In the genomic region with DNA sequence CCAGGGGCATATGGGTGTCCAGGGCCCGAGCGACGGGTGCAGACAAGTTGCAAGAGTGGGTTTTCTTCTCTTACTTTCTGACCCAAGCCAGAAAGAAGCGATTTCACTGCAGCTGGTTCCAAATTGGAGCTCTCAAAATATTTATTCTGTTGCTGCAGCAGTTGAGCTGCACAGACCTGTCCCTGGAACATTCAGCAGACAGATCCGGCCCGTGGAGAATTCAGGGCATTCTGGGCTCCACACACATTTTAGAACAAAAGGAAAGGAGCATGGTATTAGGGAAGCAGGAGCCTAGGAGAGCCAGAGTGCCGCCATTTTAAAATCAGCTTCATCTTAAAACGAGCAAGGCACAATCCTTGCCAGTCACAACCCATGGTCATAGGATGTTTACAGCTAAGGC, we compare ENCODE assay signal across 24 cellular contexts.
DNase-seq lines count a peak whose midpoint lies in the region; ATAC-seq, FAIRE-seq and TF ChIP-seq lines count a peak whose summit lies in the region.
"Had no signal": no experiment of that assay in that cellular context is flagged by ENCODE, and none has a peak within 500 bp of the region (broad histone marks: within the 10 kb centered on the region; RNA-seq: fewer than 3 reads in every experiment).

No MANE protein-coding gene starts in this region.

- TF ChIP-seq CTCF in breast epithelium (IDR thresholded peaks at IDR 0.05), result no peak
- TF ChIP-seq CTCF in MCF 10A (IDR thresholded peaks at IDR 0.05; ENCODE audit: unreplicated experiment), result no peak
- TF ChIP-seq CTCF in esophagus muscularis mucosa (IDR thresholded peaks at IDR 0.05), result no peak
- no peak for TF ChIP-seq CTCF in osteoblast (IDR thresholded peaks at IDR 0.05; ENCODE audit: extremely low read depth, low read depth, low read length)
- TF ChIP-seq CTCF in GM20000 (IDR thresholded peaks at IDR 0.05; ENCODE audit: extremely low read depth, missing control alignments), result no peak

- H3K27ac ChIP-seq in breast epithelium (peak overlapping the region; percentile 61 to 62), esophagus muscularis mucosa (replicated peaks in 1 of 4) (peak overlapping the region; percentile 89 to 95 (median 93)), osteoblast (ENCODE audit: low read depth, low read length) (no peak overlapping the region)
- H3K27ac ChIP-seq: 22Rv1, PC-9 had no signal

- H3K4me3 Mint-ChIP-seq in MCF 10A (ENCODE audit: unreplicated experiment), result no peak overlapping the region
- H3K4me3 Mint-ChIP-seq: H9 had no signal

- H3K4me2 ChIP-seq in osteoblast (ENCODE audit: insufficient read depth, low read length), result no peak overlapping the region
- H3K4me2 ChIP-seq: PC-9 had no signal

- no TSS peak for BruUV-seq in MCF 10A (replicated peaks; lab: Mats Ljungman, UMichigan)

- no peaks in the 10 kb centered on the region for H3K9me3 ChIP-seq in breast epithelium
- no peaks in the 10 kb centered on the region for H3K9me3 ChIP-seq in esophagus muscularis mucosa
- no peaks in the 10 kb centered on the region for H3K9me3 ChIP-seq in osteoblast (ENCODE audit: low read depth, low read length)

- no peaks in the 10 kb centered on the region for H4K20me1 ChIP-seq in osteoblast (ENCODE audit: insufficient read depth, low read length)

- no peaks in the 10 kb centered on the region for H3K79me2 ChIP-seq in osteoblast (ENCODE audit: insufficient read depth, low read length)

- no peaks in the 10 kb centered on the region for H3K4me1 ChIP-seq in breast epithelium
- peaks cover 6 to 62% (median 53%) of the 10 kb centered on the region in 4 donors for H3K4me1 ChIP-seq in esophagus muscularis mucosa
- H3K4me1 ChIP-seq in osteoblast (ENCODE audit: insufficient read depth, low read length), result no peaks in the 10 kb centered on the region

- intact Hi-C loops in breast epithelium (cut with DNase I; ENCODE audit: low total_unique reads), result no loop called here
- intact Hi-C loops in MCF 10A (cut with micrococcal nuclease), result no loop called here
- intact Hi-C loops in esophagus muscularis mucosa (cut with DNase I), result loop anchor here (5.0 kb wide), 1 partner anchor 60 kb away; no protein-coding TSS in a partner anchor

- POLR2A ChIA-PET in MCF 10A (lab: Yijun Ruan, JAX), result no interaction called here

- H2AFZ ChIP-seq in osteoblast (ENCODE audit: low read length), result no peak overlapping the region
- H2AFZ ChIP-seq: PC-9 had no signal

- H3K36me3 ChIP-seq in breast epithelium, result no peaks in the 10 kb centered on the region
- H3K36me3 ChIP-seq in esophagus muscularis mucosa, result no peaks in the 10 kb centered on the region
- H3K36me3 ChIP-seq in osteoblast (ENCODE audit: insufficient read depth, low read length), result no peaks in the 10 kb centered on the region

- TF ChIP-seq POLR2A in breast epithelium (IDR thresholded peaks at IDR 0.05), result no peak
- no peak for TF ChIP-seq POLR2A in esophagus muscularis mucosa (IDR thresholded peaks at IDR 0.05; ENCODE audit: low read depth)

- no peak for TF ChIP-seq EP300 in esophagus muscularis mucosa (IDR thresholded peaks at IDR 0.05)

- no peaks in the 10 kb centered on the region for H3K36me3 Mint-ChIP-seq in MCF 10A (ENCODE audit: insufficient read depth, unreplicated experiment)

- no peaks in the 10 kb centered on the region for H3K9me3 Mint-ChIP-seq in MCF 10A (ENCODE audit: unreplicated experiment)
- H3K9me3 Mint-ChIP-seq: H9 had no signal

- CTCF ChIA-PET in MCF 10A (lab: Yijun Ruan, JAX), result interaction anchor here (0.8 kb wide), 1 partner anchor 66 kb away, joined by 3 read pairs; no protein-coding TSS in a partner anchor

- DNase-seq in breast epithelium (ENCODE audit: low spot score in 2 of 2) (no peak), MCF 10A (ENCODE audit: unreplicated experiment) (no peak), esophagus muscularis mucosa (ENCODE audit: extremely low spot score) (no peak), osteoblast (ENCODE audit: insufficient read length, low spot score, missing footprints) (peak; percentile 15), urothelium cell line (ENCODE audit: low spot score) (no peak), GM20000 (ENCODE audit: low spot score) (no peak)
- DNase-seq: Calu3, DMS153, DND-41, H9, IMR-90, KG1, MM.1S, NCI-H1694 treated with DMSO at 0.1 percent for 48 hours, NCI-H2081, NCI-H2227 treated with DMSO at 0.1 percent for 48 hours, NCI-H526 treated with DMSO at 0.1 percent for 48 hours, PC-9, SHP77 had no signal

- H3K4me1 Mint-ChIP-seq in MCF 10A (ENCODE audit: insufficient read depth, unreplicated experiment), result no peaks in the 10 kb centered on the region

- no peak overlapping the region for H3K4me3 ChIP-seq in breast epithelium
- H3K4me3 ChIP-seq in esophagus muscularis mucosa, result peak overlapping the region in 1 of 4 donors; percentile 22
- H3K4me3 ChIP-seq in osteoblast (ENCODE audit: insufficient read depth, low read length), result no peak overlapping the region
- H3K4me3 ChIP-seq: PC-9 had no signal

- peak; percentile 87 for FAIRE-seq in urothelium cell line (lab: Jason Lieb, UNC)
- FAIRE-seq: GM12892, GM19239, HTR-8/SVneo had no signal

- no peak overlapping the region for H3K27ac Mint-ChIP-seq in MCF 10A (ENCODE audit: low read depth, unreplicated experiment)

- no peaks in the 10 kb centered on the region for H3K27me3 Mint-ChIP-seq in MCF 10A (ENCODE audit: insufficient read depth, unreplicated experiment)

- no peak for ATAC-seq in HG02884 (IDR thresholded peaks at IDR 0.05; ENCODE audit: unreplicated experiment)

- 56% methylated on average over 8 of the region's 8 CpGs for WGBS in esophagus muscularis mucosa

- H3K27me3 ChIP-seq in breast epithelium, result no peaks in the 10 kb centered on the region
- no peaks in the 10 kb centered on the region for H3K27me3 ChIP-seq in esophagus muscularis mucosa
- H3K27me3 ChIP-seq in osteoblast (ENCODE audit: insufficient read depth, low read length), result no peaks in the 10 kb centered on the region
